In the genomic region with DNA sequence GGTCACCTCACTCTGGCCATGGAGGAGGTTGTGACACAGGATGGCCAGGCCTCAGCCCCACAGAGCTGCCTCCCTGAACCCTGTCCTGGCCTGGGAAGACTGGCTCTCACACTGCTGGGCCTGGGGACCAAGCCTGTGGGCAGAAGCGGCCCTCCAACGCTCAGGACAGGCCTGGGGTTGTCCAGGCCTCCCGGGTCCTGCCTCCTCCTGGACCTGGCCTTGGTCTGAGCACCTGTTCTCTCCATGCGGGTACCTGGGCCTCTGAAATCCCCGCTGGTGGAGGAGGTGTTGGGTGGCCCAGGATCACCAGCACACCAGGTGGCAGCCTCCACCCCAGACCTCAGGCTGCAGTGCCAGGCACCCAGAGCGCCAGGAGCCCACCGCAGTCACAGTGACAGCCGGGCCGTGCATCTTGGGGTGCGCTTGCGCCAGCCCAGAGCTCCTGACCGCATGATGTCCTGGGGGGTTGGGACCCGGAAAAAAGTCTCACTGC, we compare ENCODE assay signal across 13 cellular contexts. TPM values are rescaled to one million over a fixed set of nuclear protein-coding genes. Genes with fewer than 3 reads are reported as not detected.
DNase-seq lines count a peak whose midpoint lies in the region; ATAC-seq and TF ChIP-seq lines count a peak whose summit lies in the region.
"Had no signal": no experiment of that assay in that cellular context is flagged by ENCODE, and none has a peak within 500 bp of the region (broad histone marks: within the 10 kb centered on the region; RNA-seq: fewer than 3 reads in every experiment).

No MANE protein-coding gene starts in this region.

- H3K4me1 ChIP-seq in spleen, result peaks cover 0 to 27% (median 9%) of the 10 kb centered on the region in 6 donors

- H3K27me3 ChIP-seq in MG63, result no peaks in the 10 kb centered on the region
- H3K27me3 ChIP-seq in spleen (replicated peaks in 1 of 7), result no peaks in the 10 kb centered on the region

- TF ChIP-seq POLR2A in spleen (IDR thresholded peaks at IDR 0.05), result no peak

- H3K27ac ChIP-seq in spleen, result peak overlapping the region in 7 of 8 donors; percentile 25 to 87 (median 51)

- H3K27me3 Mint-ChIP-seq in activated naive CD4-positive, alpha-beta T cell treated with anti-CD3 and anti-CD28 coated beads, Interleukin-2, amount 10 ng/mL, durations not matched to agents 7 days and 5 days, result no peaks in the 10 kb centered on the region
- H3K27me3 Mint-ChIP-seq in central memory CD8-positive, alpha-beta T cell, result no peaks in the 10 kb centered on the region

- WGBS in spleen, 5 donors, result 89 to 95% (median 91%) methylated on average over 4 to 13 of the region's 13 CpGs

- DNase-seq in activated naive CD4-positive, alpha-beta T cell treated with anti-CD3 and anti-CD28 coated beads, Interleukin-2, amount 10 ng/mL, durations not matched to agents 7 days and 5 days, result no peak
- no peak for DNase-seq in activated naive CD4-positive, alpha-beta T cell treated with anti-CD3 and anti-CD28 coated beads, Interleukin-2, amount 50 U/mL, for 16 hours
- peak; percentile 69 for DNase-seq in MG63
- peak in 1 of 2 donors; percentile 45 for DNase-seq in central memory CD8-positive, alpha-beta T cell (ENCODE audit: low spot score in 2 of 2)
- DNase-seq in spleen, result no peak
- DNase-seq in stimulated activated CD4-positive, alpha-beta T cell treated with anti-CD3 and anti-CD28 coated beads, Interleukin-1b, Interleukin-23, amount 100 ng/mL, for 48 hours, result no peak
- DNase-seq: NCI-H187; NCI-H510A; PC-3; stimulated activated CD4-positive, alpha-beta T cell treated with anti-CD3 and anti-CD28 coated beads, Interleukin-12 subunit alpha, Interleukin-12 subunit beta, amount 100 ng/mL, for 4 hours had no signal

- TF ChIP-seq CTCF in spleen (IDR thresholded peaks at IDR 0.05 in 8 of 11, conservative IDR thresholded peaks at IDR 0.05 in 3 of 11), result no peak

- peaks cover 19% of the 10 kb centered on the region for H3K4me1 Mint-ChIP-seq in activated naive CD4-positive, alpha-beta T cell treated with anti-CD3 and anti-CD28 coated beads, Interleukin-2, amount 10 ng/mL, durations not matched to agents 7 days and 5 days
- H3K4me1 Mint-ChIP-seq in central memory CD8-positive, alpha-beta T cell, result peaks cover 13% of the 10 kb centered on the region

- CTCF ChIA-PET in activated naive CD4-positive, alpha-beta T cell treated with anti-CD3 and anti-CD28 coated beads, Interleukin-2, amount 10 ng/mL, durations not matched to agents 7 days and 5 days (lab: Charles Lee), result no interaction called here

- peak overlapping the region; percentile 70 for H3K4me3 ChIP-seq in MG63
- peak overlapping the region in 1 of 8 donors; percentile 58 for H3K4me3 ChIP-seq in spleen

- intact Hi-C loops in spleen (cut with DNase I; ENCODE audit: low total_unique reads), result no loop called here

- peaks cover 2% of the 10 kb centered on the region for H3K36me3 Mint-ChIP-seq in activated naive CD4-positive, alpha-beta T cell treated with anti-CD3 and anti-CD28 coated beads, Interleukin-2, amount 10 ng/mL, durations not matched to agents 7 days and 5 days
- H3K36me3 Mint-ChIP-seq in central memory CD8-positive, alpha-beta T cell (ENCODE audit: insufficient read depth), result peaks cover 1% of the 10 kb centered on the region

- H3K27ac Mint-ChIP-seq in activated naive CD4-positive, alpha-beta T cell treated with anti-CD3 and anti-CD28 coated beads, Interleukin-2, amount 10 ng/mL, durations not matched to agents 7 days and 5 days, result peak overlapping the region; percentile 67
- peak overlapping the region; percentile 32 for H3K27ac Mint-ChIP-seq in central memory CD8-positive, alpha-beta T cell (ENCODE audit: low read depth)

- H3K36me3 ChIP-seq in MG63 (no peaks in the 10 kb centered on the region), spleen (no peaks in the 10 kb centered on the region)

- peak; percentile 63 for ATAC-seq in central memory CD8-positive, alpha-beta T cell (replicated peaks; ENCODE audit: extremely low read depth, poor library complexity, severe bottlenecking)
- ATAC-seq in GM21737 (IDR thresholded peaks at IDR 0.05; ENCODE audit: unreplicated experiment), result no peak
- no peak for ATAC-seq in HG02623 (IDR thresholded peaks at IDR 0.05; ENCODE audit: unreplicated experiment)
- ATAC-seq: left lobe of liver, PC-3 had no signal

- H3K9me3 Mint-ChIP-seq in activated naive CD4-positive, alpha-beta T cell treated with anti-CD3 and anti-CD28 coated beads, Interleukin-2, amount 10 ng/mL, durations not matched to agents 7 days and 5 days, result peaks cover 6% of the 10 kb centered on the region
- H3K9me3 Mint-ChIP-seq in central memory CD8-positive, alpha-beta T cell, result no peaks in the 10 kb centered on the region

- no peak overlapping the region for H3K4me3 Mint-ChIP-seq in activated naive CD4-positive, alpha-beta T cell treated with anti-CD3 and anti-CD28 coated beads, Interleukin-2, amount 10 ng/mL, durations not matched to agents 7 days and 5 days
- H3K4me3 Mint-ChIP-seq in central memory CD8-positive, alpha-beta T cell, result peak overlapping the region; percentile 11

- H3K9me3 ChIP-seq in MG63 (no peaks in the 10 kb centered on the region), spleen (peaks cover 0 to 7% (median 0%) of the 10 kb centered on the region in 8 donors)

RNA-seq across cellular contexts. Expression of a gene that starts 16.1 kb away (rescaled TPM):
- 29.3 and 37.1 TPM in 2 replicates for total RNA-seq in MG63 (2014; rRNA removed; shearing (Covaris generic); ENCODE audit: low replicate concordance)
- 100 to 1,000 TPM in 5 of 7 donors, 10 to 100 TPM in 2; 72.1 to 134 (median 109) TPM for total RNA-seq in spleen
- polyA plus RNA-seq in spleen, result 10 to 100 TPM; 49.5 to 84.4 (median 52.0) TPM

RNA-seq across cellular contexts. Expression of a gene that starts 26.0 kb away (rescaled TPM):
- total RNA-seq in MG63 (2014; rRNA removed; shearing (Covaris generic); ENCODE audit: low replicate concordance), result 41.8 and 71.8 TPM in 2 replicates
- total RNA-seq in spleen, result 10 to 100 TPM; 23.2 to 46.3 (median 38.1) TPM
- 10 to 100 TPM; 16.2 to 26.3 (median 18.3) TPM for polyA plus RNA-seq in spleen

RNA-seq across cellular contexts. Expression of a gene that starts 26.2 kb away (rescaled TPM):
- total RNA-seq in MG63 (2014; rRNA removed; shearing (Covaris generic); ENCODE audit: low replicate concordance), result 14.1 and 34.2 TPM in 2 replicates
- total RNA-seq in spleen, result 10 to 100 TPM; 10.2 to 20.1 (median 13.3) TPM
- 1 to 10 TPM; 5.7 to 7.1 (median 5.9) TPM for polyA plus RNA-seq in spleen
